In genomic region chr14:69629225-69630127, GRCh38 we compare ENCODE assay signal across 10 cellular contexts. TPM values are rescaled to one million over a fixed set of nuclear protein-coding genes. Genes with fewer than 3 reads are reported as not detected.
A peak's percentile ranks its signal among the peaks of the same experiment; 100 is the strongest.
DNase-seq lines count a peak whose midpoint lies in the region; ATAC-seq and TF ChIP-seq lines count a peak whose summit lies in the region.
"Had no signal": no experiment of that assay in that cellular context is flagged by ENCODE, and none has a peak within 500 bp of the region (broad histone marks: within the 10 kb centered on the region; RNA-seq: fewer than 3 reads in every experiment).

No MANE protein-coding gene starts in this region.

- peak overlapping the region; percentile 38 for H3K4me3 ChIP-seq in GM06990 (replicated peaks; ENCODE audit: low read depth, low read length)
- H3K4me3 ChIP-seq in body of pancreas = no peak overlapping the region
- no peak overlapping the region for H3K4me3 ChIP-seq in esophagus muscularis mucosa

- peak; percentile 48 for ATAC-seq in GM18907 (IDR thresholded peaks at IDR 0.05; ENCODE audit: unreplicated experiment)
- ATAC-seq in body of pancreas = no peak
- no peak for ATAC-seq in GM21423 (IDR thresholded peaks at IDR 0.05; ENCODE audit: unreplicated experiment)

- H3K36me3 Mint-ChIP-seq in glutamatergic neuron (ENCODE audit: unreplicated experiment) = no peaks in the 10 kb centered on the region
- H3K36me3 Mint-ChIP-seq: brain had no signal

- H3K27me3 ChIP-seq in GM06990 (replicated peaks; ENCODE audit: control insufficient read depth, insufficient read depth, low read length) (no peaks in the 10 kb centered on the region), body of pancreas (no peaks in the 10 kb centered on the region), esophagus muscularis mucosa (no peaks in the 10 kb centered on the region)

- H3K9me3 ChIP-seq in body of pancreas (no peaks in the 10 kb centered on the region), esophagus muscularis mucosa (no peaks in the 10 kb centered on the region)

- 73 to 79% methylated on average over 9 of the region's 9 CpGs for WGBS in body of pancreas, 2 donors
- 76% methylated on average over 9 of the region's 9 CpGs for WGBS in esophagus muscularis mucosa

- no peak for TF ChIP-seq POLR2A in body of pancreas (IDR thresholded peaks at IDR 0.05)
- TF ChIP-seq POLR2A in esophagus muscularis mucosa (IDR thresholded peaks at IDR 0.05; ENCODE audit: low read depth) = no peak

- peak overlapping the region; percentile 27 for H3K4me3 Mint-ChIP-seq in glutamatergic neuron (ENCODE audit: unreplicated experiment)
- H3K4me3 Mint-ChIP-seq: brain had no signal

- TF ChIP-seq CTCF in GM06990 (IDR thresholded peaks at IDR 0.05; ENCODE audit: insufficient read depth, low read length, poor library complexity, severe bottlenecking) (no peak), glutamatergic neuron (IDR thresholded peaks at IDR 0.05; ENCODE audit: partially characterized antibody, unreplicated experiment) (no peak), body of pancreas (IDR thresholded peaks at IDR 0.05) (no peak), esophagus muscularis mucosa (IDR thresholded peaks at IDR 0.05) (no peak)

- H3K36me3 ChIP-seq in GM06990 (ENCODE audit: control insufficient read depth, insufficient read depth, low read length) (peaks cover 2% of the 10 kb centered on the region; the same call in 1 of the 2 replicates), body of pancreas (replicated peaks in 1 of 2; ENCODE audit: insufficient read depth in 1 of 2, low read depth in 2 of 2) (no peaks in the 10 kb centered on the region), esophagus muscularis mucosa (no peaks in the 10 kb centered on the region)

- no peak for TF ChIP-seq EP300 in esophagus muscularis mucosa (IDR thresholded peaks at IDR 0.05)

- DNase-seq in GM06990 (ENCODE audit: extremely low read depth, insufficient read length) (no peak), NCI-H526 treated with DMSO at 0.1 percent for 48 hours (lab: John Stamatoyannopoulos, UW) (peak; percentile 87), glutamatergic neuron (no peak), body of pancreas (no peak), esophagus muscularis mucosa (ENCODE audit: extremely low spot score) (no peak)
- DNase-seq: NCI-H2029 treated with DMSO at 0.1 percent for 48 hours had no signal

- H3K4me1 Mint-ChIP-seq in glutamatergic neuron (ENCODE audit: low read depth, unreplicated experiment) = peaks cover 79% of the 10 kb centered on the region

- peaks cover 1% of the 10 kb centered on the region for H3K9me3 Mint-ChIP-seq in glutamatergic neuron (ENCODE audit: unreplicated experiment)
- H3K9me3 Mint-ChIP-seq: brain had no signal

- H3K27me3 Mint-ChIP-seq in glutamatergic neuron (ENCODE audit: unreplicated experiment) = peaks cover 6% of the 10 kb centered on the region

- intact Hi-C loops in body of pancreas (cut with DNase I) = no loop called here
- intact Hi-C loops in esophagus muscularis mucosa (cut with DNase I) = no loop called here

- peak overlapping the region; percentile 85 for H3K27ac Mint-ChIP-seq in glutamatergic neuron (ENCODE audit: unreplicated experiment)

- no peak overlapping the region for H3K27ac ChIP-seq in body of pancreas
- no peak overlapping the region for H3K27ac ChIP-seq in esophagus muscularis mucosa (replicated peaks in 1 of 4)

- H3K4me1 ChIP-seq in body of pancreas (peaks cover 49% of the 10 kb centered on the region), esophagus muscularis mucosa (peaks cover 78 to 100% (median 97%) of the 10 kb centered on the region in 4 donors)

RNA-seq across cellular contexts. Expression of gene SUSD6, which starts 18.1 kb away (rescaled TPM):
- 106 TPM for total RNA-seq in glutamatergic neuron (ENCODE audit: unreplicated experiment)
- 10 to 100 TPM; 24.6 to 25.1 TPM for total RNA-seq in body of pancreas
- total RNA-seq in esophagus muscularis mucosa = 10 to 100 TPM; 21.2 to 89.5 (median 43.5) TPM

RNA-seq across cellular contexts. Expression of gene CCDC177, which starts 54.8 kb away (rescaled TPM):
- 7.8 TPM for total RNA-seq in glutamatergic neuron (ENCODE audit: unreplicated experiment)
- not detected for total RNA-seq in body of pancreas
- total RNA-seq in esophagus muscularis mucosa = not detected
- total RNA-seq: mononuclear cell had no signal
